In the genomic region with DNA sequence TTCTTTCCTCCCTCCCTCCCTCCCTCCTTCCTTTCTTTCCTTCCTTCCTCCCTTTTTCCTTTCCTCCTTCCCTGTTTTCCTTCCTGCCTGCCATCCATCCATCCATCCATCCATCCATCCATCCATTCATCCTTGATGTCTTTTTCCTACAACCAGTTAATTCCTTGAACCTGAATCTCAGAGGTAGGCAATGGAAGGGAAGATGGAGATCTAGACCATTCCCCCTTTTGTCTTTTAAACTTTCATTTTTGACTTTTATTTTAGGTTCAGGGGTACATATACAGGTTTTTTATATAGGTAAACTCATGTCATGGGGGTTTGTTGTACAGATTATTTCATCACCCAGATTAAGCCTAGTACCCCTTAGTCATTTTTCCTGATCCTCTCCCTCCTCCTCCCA, we compare ENCODE assay signal across 39 cellular contexts.
"Had no signal": no experiment of that assay in that cellular context is flagged by ENCODE, and none has a peak within 500 bp of the region (broad histone marks: within the 10 kb centered on the region; RNA-seq: fewer than 3 reads in every experiment).

No MANE protein-coding gene starts in this region.

- H3K27ac ChIP-seq: adrenal gland, ascending aorta, body of pancreas, brain microvascular endothelial cell, breast epithelium, cardiac muscle cell had no signal

- H3K4me3 Mint-ChIP-seq: activated naive CD4-positive, alpha-beta T cell treated with anti-CD3 and anti-CD28 coated beads for 36 hours; activated naive CD4-positive, alpha-beta T cell treated with anti-CD3 and anti-CD28 coated beads, Interleukin-2, amount 10 ng/mL, durations not matched to agents 7 days and 5 days; activated naive CD4-positive, alpha-beta T cell treated with anti-CD3 and anti-CD28 coated beads, Interleukin-2, amount 50 U/mL, for 24 hours; activated naive CD8-positive, alpha-beta T cell; activated naive CD8-positive, alpha-beta T cell treated with anti-CD3 and anti-CD28 coated beads for 36 hours; activated naive CD8-positive, alpha-beta T cell treated with anti-CD3 and anti-CD28 coated beads, Interleukin-2, amount 10 ng/mL, durations not matched to agents 7 days and 5 days; activated naive CD8-positive, alpha-beta T cell treated with anti-CD3 and anti-CD28 coated beads, Interleukin-2, amount 50 U/mL, for 24 hours; activated T-cell treated with anti-CD3 and anti-CD28 coated beads, Interleukin-2, amount 50 U/mL, for 24 hours; activated T-cell treated with anti-CD3 and anti-CD28 coated beads, Interleukin-2, amount 50 U/mL, for 4 hours; activated T-cell treated with anti-CD3 and anti-CD28 coated beads, Interleukin-2, amount 50 U/mL, for 72 hours; activated T-helper 1 cell treated with anti-CD3 and anti-CD28 coated beads, Interleukin-12 subunit alpha, Interleukin-12 subunit beta, Interleukin-2, Interleukin-4 antibody, amounts not matched to agents 30 ng/mL and 10 ng/mL and 1 ng/mL, durations not matched to agents 14 hours and 24 hours and 36 hours; activated T-helper 17 cell treated with anti-CD3 and anti-CD28 coated beads, Interleukin-2, amount 50 U/mL, for 72 hours; brain; central memory CD8-positive, alpha-beta T cell had no signal

- FAIRE-seq: bronchial epithelial cell had no signal

- H3K27me3 ChIP-seq: ascending aorta, body of pancreas, brain microvascular endothelial cell, breast epithelium, cardiac muscle cell had no signal

- H3K36me3 ChIP-seq: adrenal gland, ascending aorta, brain microvascular endothelial cell, breast epithelium, cardiac muscle cell had no signal

- H3K4me1 Mint-ChIP-seq: activated naive CD4-positive, alpha-beta T cell treated with anti-CD3 and anti-CD28 coated beads, Interleukin-2, amount 10 ng/mL, durations not matched to agents 7 days and 5 days; activated naive CD4-positive, alpha-beta T cell treated with anti-CD3 and anti-CD28 coated beads, Interleukin-2, amount 50 U/mL, for 24 hours; activated naive CD8-positive, alpha-beta T cell treated with anti-CD3 and anti-CD28 coated beads for 36 hours; activated naive CD8-positive, alpha-beta T cell treated with anti-CD3 and anti-CD28 coated beads, Interleukin-2, amount 50 U/mL, for 24 hours; activated T-helper 17 cell treated with anti-CD3 and anti-CD28 coated beads, Interleukin-2, amount 50 U/mL, for 72 hours; brain; central memory CD8-positive, alpha-beta T cell had no signal

- H3K9me3 ChIP-seq: adrenal gland, ascending aorta, body of pancreas, breast epithelium had no signal

- H3K9me3 Mint-ChIP-seq: activated naive CD4-positive, alpha-beta T cell treated with anti-CD3 and anti-CD28 coated beads for 36 hours; activated naive CD4-positive, alpha-beta T cell treated with anti-CD3 and anti-CD28 coated beads, Interleukin-2, amount 10 ng/mL, durations not matched to agents 7 days and 5 days; activated naive CD4-positive, alpha-beta T cell treated with anti-CD3 and anti-CD28 coated beads, Interleukin-2, amount 50 U/mL, for 24 hours; activated naive CD4-positive, alpha-beta T cell treated with anti-CD3 and anti-CD28 coated beads, Interleukin-2, amount 50 U/mL, for 72 hours; activated naive CD8-positive, alpha-beta T cell treated with anti-CD3 and anti-CD28 coated beads for 36 hours; activated naive CD8-positive, alpha-beta T cell treated with anti-CD3 and anti-CD28 coated beads, Interleukin-2, amount 10 ng/mL, durations not matched to agents 7 days and 5 days; activated naive CD8-positive, alpha-beta T cell treated with anti-CD3 and anti-CD28 coated beads, Interleukin-2, amount 50 U/mL, for 24 hours; activated T-cell treated with anti-CD3 and anti-CD28 coated beads, Interleukin-2, amount 50 U/mL, for 24 hours; activated T-cell treated with anti-CD3 and anti-CD28 coated beads, Interleukin-2, amount 50 U/mL, for 4 hours; activated T-cell treated with anti-CD3 and anti-CD28 coated beads, Interleukin-2, amount 50 U/mL, for 72 hours; activated T-helper 1 cell treated with anti-CD3 and anti-CD28 coated beads, Interleukin-12 subunit alpha, Interleukin-12 subunit beta, Interleukin-2, Interleukin-4 antibody, amounts not matched to agents 30 ng/mL and 10 ng/mL and 1 ng/mL, durations not matched to agents 14 hours and 24 hours and 36 hours; activated T-helper 17 cell treated with anti-CD3 and anti-CD28 coated beads, Interleukin-2, amount 50 U/mL, for 72 hours; activated T-helper 2 cell treated with anti-CD3 and anti-CD28 coated beads, Interferon-gamma antibody, Interleukin-2, Interleukin-4, amounts not matched to agents 10 μg/mL and 5 μg/mL and 100 μg/mL, durations not matched to agents 14 hours and 24 hours and 36 hours; central memory CD8-positive, alpha-beta T cell had no signal

- H3K27ac Mint-ChIP-seq: activated naive CD4-positive, alpha-beta T cell treated with anti-CD3 and anti-CD28 coated beads for 36 hours; activated naive CD4-positive, alpha-beta T cell treated with anti-CD3 and anti-CD28 coated beads, Interleukin-2, amount 10 ng/mL, durations not matched to agents 7 days and 5 days; activated naive CD4-positive, alpha-beta T cell treated with anti-CD3 and anti-CD28 coated beads, Interleukin-2, amount 50 U/mL, for 24 hours; activated naive CD4-positive, alpha-beta T cell treated with anti-CD3 and anti-CD28 coated beads, Interleukin-2, amount 50 U/mL, for 72 hours; activated naive CD8-positive, alpha-beta T cell; activated naive CD8-positive, alpha-beta T cell treated with anti-CD3 and anti-CD28 coated beads for 36 hours; activated naive CD8-positive, alpha-beta T cell treated with anti-CD3 and anti-CD28 coated beads, Interleukin-2, amount 10 ng/mL, durations not matched to agents 7 days and 5 days; activated naive CD8-positive, alpha-beta T cell treated with anti-CD3 and anti-CD28 coated beads, Interleukin-2, amount 50 U/mL, for 24 hours; activated T-cell treated with anti-CD3 and anti-CD28 coated beads, Interleukin-2, amount 50 U/mL, for 24 hours; activated T-cell treated with anti-CD3 and anti-CD28 coated beads, Interleukin-2, amount 50 U/mL, for 72 hours; activated T-helper 1 cell treated with anti-CD3 and anti-CD28 coated beads, Interleukin-12 subunit alpha, Interleukin-12 subunit beta, Interleukin-2, Interleukin-4 antibody, amounts not matched to agents 30 ng/mL and 10 ng/mL and 1 ng/mL, durations not matched to agents 14 hours and 24 hours and 36 hours; activated T-helper 17 cell treated with anti-CD3 and anti-CD28 coated beads, Interleukin-2, amount 50 U/mL, for 72 hours; activated T-helper 2 cell treated with anti-CD3 and anti-CD28 coated beads, Interferon-gamma antibody, Interleukin-2, Interleukin-4, amounts not matched to agents 10 μg/mL and 5 μg/mL and 100 μg/mL, durations not matched to agents 14 hours and 24 hours and 36 hours; brain had no signal

- H3K4me3 ChIP-seq: adrenal gland, ascending aorta, body of pancreas, breast epithelium, cardiac muscle cell had no signal

- ATAC-seq: activated naive CD4-positive, alpha-beta T cell treated with anti-CD3 and anti-CD28 coated beads, Interleukin-2, amount 50 U/mL, for 72 hours; activated naive CD8-positive, alpha-beta T cell treated with anti-CD3 and anti-CD28 coated beads, Interleukin-2, amount 50 U/mL, for 24 hours; activated T-cell treated with anti-CD3 and anti-CD28 coated beads, Interleukin-2, amount 50 U/mL, for 4 hours; activated T-cell treated with anti-CD3 and anti-CD28 coated beads, Interleukin-2, amount 50 U/mL, for 72 hours; activated T-helper 17 cell treated with anti-CD3 and anti-CD28 coated beads, Interleukin-2, amount 50 U/mL, for 72 hours; body of pancreas had no signal

- DNase-seq: activated effector memory CD4-positive, alpha-beta T cell treated with anti-CD3 and anti-CD28 coated beads, Interleukin-2, amount 50 U/mL, for 16 hours; activated effector memory CD4-positive, alpha-beta T cell treated with Interleukin-2 at 50 U/mL for 16 hours; activated gamma-delta T cell; activated gamma-delta T cell treated with Interleukin-2 at 50 U/mL for 16 hours; activated naive CD4-positive, alpha-beta T cell; activated naive CD4-positive, alpha-beta T cell treated with anti-CD3 and anti-CD28 coated beads for 36 hours; activated naive CD4-positive, alpha-beta T cell treated with anti-CD3 and anti-CD28 coated beads, Interleukin-2, amount 10 ng/mL, durations not matched to agents 7 days and 5 days; activated naive CD4-positive, alpha-beta T cell treated with anti-CD3 and anti-CD28 coated beads, Interleukin-2, amount 50 U/mL, for 16 hours; activated naive CD4-positive, alpha-beta T cell treated with Interleukin-2 at 50 U/mL for 16 hours; activated naive CD8-positive, alpha-beta T cell treated with anti-CD3 and anti-CD28 coated beads for 36 hours; activated naive CD8-positive, alpha-beta T cell treated with anti-CD3 and anti-CD28 coated beads, Interleukin-2, amount 10 ng/mL, durations not matched to agents 7 days and 5 days; activated naive CD8-positive, alpha-beta T cell treated with anti-CD3 and anti-CD28 coated beads, Interleukin-2, amount 50 U/mL, for 24 hours; activated T-cell treated with anti-CD3 and anti-CD28 coated beads, Interleukin-2, amount 50 U/mL, for 1 hour; activated T-cell treated with anti-CD3 and anti-CD28 coated beads, Interleukin-2, amount 50 U/mL, for 24 hours; activated T-cell treated with anti-CD3 and anti-CD28 coated beads, Interleukin-2, amount 50 U/mL, for 4 hours; activated T-cell treated with anti-CD3 and anti-CD28 coated beads, Interleukin-2, amount 50 U/mL, for 48 hours; activated T-cell treated with anti-CD3 and anti-CD28 coated beads, Interleukin-2, amount 50 U/mL, for 72 hours; adrenal gland; amniotic stem cell; amygdala; anterior cingulate cortex; aorta; body of pancreas; brain microvascular endothelial cell; caudate nucleus; central memory CD4-positive, alpha-beta T cell; cerebellar nuclear complex had no signal

- H3K36me3 Mint-ChIP-seq: activated naive CD4-positive, alpha-beta T cell treated with anti-CD3 and anti-CD28 coated beads, Interleukin-2, amount 10 ng/mL, durations not matched to agents 7 days and 5 days; activated naive CD4-positive, alpha-beta T cell treated with anti-CD3 and anti-CD28 coated beads, Interleukin-2, amount 50 U/mL, for 24 hours; activated naive CD4-positive, alpha-beta T cell treated with anti-CD3 and anti-CD28 coated beads, Interleukin-2, amount 50 U/mL, for 72 hours; activated naive CD8-positive, alpha-beta T cell; activated naive CD8-positive, alpha-beta T cell treated with anti-CD3 and anti-CD28 coated beads for 36 hours; activated naive CD8-positive, alpha-beta T cell treated with anti-CD3 and anti-CD28 coated beads, Interleukin-2, amount 10 ng/mL, durations not matched to agents 7 days and 5 days had no signal

- H3K4me1 ChIP-seq: adrenal gland, ascending aorta, body of pancreas, breast epithelium had no signal
